26 cellular contexts compared by ENCODE assay signal in genomic region chr20:61771805-61772350, GRCh38.
"Had no signal": no experiment of that assay in that cellular context is flagged by ENCODE, and none has a peak within 500 bp of the region (broad histone marks: within the 10 kb centered on the region; RNA-seq: fewer than 3 reads in every experiment).

No MANE protein-coding gene starts in this region.

- H3K9me3 ChIP-seq: MG63 had no signal

- H3K36me3 ChIP-seq: MG63, SJCRH30 had no signal

- H3K4me3 ChIP-seq: MG63, SJCRH30 had no signal

- DNase-seq: IMR-90, Karpas-422, KG1, MG63, NCI-H1092, NCI-H1105 treated with DMSO at 0.1 percent for 48 hours, NCI-H1417 treated with DMSO at 0.1 percent for 48 hours, NCI-H146, NCI-H1694 treated with DMSO at 0.1 percent for 48 hours, NCI-H1930, NCI-H2081 treated with DMSO at 0.1 percent for 48 hours, NCI-H2171, NCI-H226, NCI-H446, NCI-H510A, NCI-H524 treated with DMSO at 0.1 percent for 48 hours, NCI-H69, NCI-H774, PC-3, SHP77 treated with DMSO at 0.1 percent for 48 hours, SJCRH30 had no signal

- H3K4me1 ChIP-seq: SJCRH30 had no signal

- ATAC-seq: Panc1, PC-3, Right ventricle myocardium inferior, SK-N-SH treated with all-trans-retinoic acid at 6 μM for 48 hours had no signal

- H3K27ac ChIP-seq: HL-60, RWPE1, SJCRH30 had no signal
